ENCODE assay signal across 12 cellular contexts in genomic region chr9:114910541-114910940, GRCh38. TPM values are rescaled to one million over a fixed set of nuclear protein-coding genes. Genes with fewer than 3 reads are reported as not detected.
DNase-seq lines count a peak whose midpoint lies in the region; ATAC-seq lines count a peak whose summit lies in the region.
"Had no signal": no experiment of that assay in that cellular context is flagged by ENCODE, and none has a peak within 500 bp of the region (broad histone marks: within the 10 kb centered on the region; RNA-seq: fewer than 3 reads in every experiment).

No MANE protein-coding gene starts in this region.

- H3K9me3 ChIP-seq in aorta (ENCODE audit: control insufficient read depth, low read length): no peaks in the 10 kb centered on the region

- H3K36me3 ChIP-seq in aorta (ENCODE audit: control insufficient read depth in 1 of 2, insufficient read depth in 2 of 2, low read length in 1 of 2): no peaks in the 10 kb centered on the region
- H3K36me3 ChIP-seq: WERI-Rb-1 had no signal

- CTCF ChIA-PET in activated naive CD4-positive, alpha-beta T cell treated with anti-CD3 and anti-CD28 coated beads, Interleukin-2, amount 10 ng/mL, durations not matched to agents 7 days and 5 days (lab: Charles Lee): interaction anchor here (0.7 to 9.5 kb wide), 17 partner anchors 9 to 249 kb away, joined by 3 to 213 read pairs (median 3); partner anchors contain the start of genes TEX48 and TNFSF8

- H3K4me1 Mint-ChIP-seq in activated naive CD4-positive, alpha-beta T cell treated with anti-CD3 and anti-CD28 coated beads, Interleukin-2, amount 10 ng/mL, durations not matched to agents 7 days and 5 days: peaks cover 93% of the 10 kb centered on the region
- peaks cover 54% of the 10 kb centered on the region for H3K4me1 Mint-ChIP-seq in stimulated activated effector memory CD8-positive, alpha-beta T cell treated with anti-CD3 and anti-CD28 coated beads, Interleukin-12 subunit alpha, Interleukin-12 subunit beta, amount 100 ng/mL, for 72 hours

- no peaks in the 10 kb centered on the region for H3K9me3 Mint-ChIP-seq in activated naive CD4-positive, alpha-beta T cell treated with anti-CD3 and anti-CD28 coated beads, Interleukin-2, amount 10 ng/mL, durations not matched to agents 7 days and 5 days
- no peaks in the 10 kb centered on the region for H3K9me3 Mint-ChIP-seq in activated naive CD4-positive, alpha-beta T cell treated with anti-CD3 and anti-CD28 coated beads, Interleukin-2, amount 50 U/mL, for 72 hours
- H3K9me3 Mint-ChIP-seq in stimulated activated effector memory CD8-positive, alpha-beta T cell treated with anti-CD3 and anti-CD28 coated beads, Interleukin-12 subunit alpha, Interleukin-12 subunit beta, amount 100 ng/mL, for 72 hours: no peaks in the 10 kb centered on the region

- intact Hi-C loops in aorta (cut with DNase I): loop anchor here (2.0 to 5.0 kb wide), 5 partner anchors 102 to 228 kb away; partner anchors contain the start of gene TEX48 (in 1 of the 2)

- no peak overlapping the region for H3K27ac ChIP-seq in aorta (ENCODE audit: low read depth in 1 of 2, low read length in 2 of 2)
- H3K27ac ChIP-seq: PC-9, WERI-Rb-1 had no signal

- H3K4me3 Mint-ChIP-seq in activated naive CD4-positive, alpha-beta T cell treated with anti-CD3 and anti-CD28 coated beads, Interleukin-2, amount 10 ng/mL, durations not matched to agents 7 days and 5 days: no peak overlapping the region
- H3K4me3 Mint-ChIP-seq in stimulated activated effector memory CD8-positive, alpha-beta T cell treated with anti-CD3 and anti-CD28 coated beads, Interleukin-12 subunit alpha, Interleukin-12 subunit beta, amount 100 ng/mL, for 72 hours: no peak overlapping the region

- H3K27me3 Mint-ChIP-seq in activated naive CD4-positive, alpha-beta T cell treated with anti-CD3 and anti-CD28 coated beads, Interleukin-2, amount 10 ng/mL, durations not matched to agents 7 days and 5 days: no peaks in the 10 kb centered on the region

- peak overlapping the region; percentile 97 for H3K27ac Mint-ChIP-seq in activated naive CD4-positive, alpha-beta T cell treated with anti-CD3 and anti-CD28 coated beads, Interleukin-2, amount 10 ng/mL, durations not matched to agents 7 days and 5 days
- H3K27ac Mint-ChIP-seq in activated naive CD4-positive, alpha-beta T cell treated with anti-CD3 and anti-CD28 coated beads, Interleukin-2, amount 50 U/mL, for 72 hours: peak overlapping the region; percentile 1 to 99
- peak overlapping the region; percentile 97 for H3K27ac Mint-ChIP-seq in stimulated activated effector memory CD8-positive, alpha-beta T cell treated with anti-CD3 and anti-CD28 coated beads, Interleukin-12 subunit alpha, Interleukin-12 subunit beta, amount 100 ng/mL, for 72 hours

- no peaks in the 10 kb centered on the region for H3K27me3 ChIP-seq in aorta (ENCODE audit: control insufficient read depth in 1 of 2, insufficient read depth in 2 of 2, low read length in 1 of 2)

- no peak for ATAC-seq in activated naive CD4-positive, alpha-beta T cell treated with anti-CD3 and anti-CD28 coated beads, Interleukin-2, amount 50 U/mL, for 72 hours
- no peak for ATAC-seq in stimulated activated effector memory CD8-positive, alpha-beta T cell treated with anti-CD3 and anti-CD28 coated beads, Interleukin-12 subunit alpha, Interleukin-12 subunit beta, amount 100 ng/mL, for 72 hours
- ATAC-seq in GM19351 (IDR thresholded peaks at IDR 0.05; ENCODE audit: unreplicated experiment): no peak
- no peak for ATAC-seq in HG03175 (IDR thresholded peaks at IDR 0.05; ENCODE audit: unreplicated experiment)
- no peak for ATAC-seq in aorta (ENCODE audit: low FRiP score)

- no peak for DNase-seq in activated naive CD4-positive, alpha-beta T cell treated with anti-CD3 and anti-CD28 coated beads, Interleukin-2, amount 10 ng/mL, durations not matched to agents 7 days and 5 days
- DNase-seq in activated naive CD4-positive, alpha-beta T cell (lab: John Stamatoyannopoulos, UW): no peak
- DNase-seq in NCI-H2171 treated with DMSO at 0.1 percent for 48 hours (lab: John Stamatoyannopoulos, UW): peak; percentile 95
- no peak for DNase-seq in activated naive CD4-positive, alpha-beta T cell treated with anti-CD3 and anti-CD28 coated beads, Interleukin-2, amount 50 U/mL, for 72 hours (ENCODE audit: low spot score in 2 of 2)
- no peak for DNase-seq in stimulated activated effector memory CD8-positive, alpha-beta T cell treated with anti-CD3 and anti-CD28 coated beads, Interleukin-12 subunit alpha, Interleukin-12 subunit beta, amount 100 ng/mL, for 72 hours (ENCODE audit: low spot score in 2 of 2)
- no peak for DNase-seq in aorta
- DNase-seq: activated gamma-delta T cell treated with Interleukin-2 at 50 U/mL for 16 hours had no signal

- H3K4me3 ChIP-seq in aorta (ENCODE audit: low read length in 2 of 2): no peak overlapping the region
- H3K4me3 ChIP-seq: PC-9 had no signal

- H3K4me1 ChIP-seq in aorta (ENCODE audit: control insufficient read depth in 1 of 2, insufficient read depth in 2 of 2, low read length in 2 of 2): no peaks in the 10 kb centered on the region

- peaks cover 90% of the 10 kb centered on the region for H3K36me3 Mint-ChIP-seq in activated naive CD4-positive, alpha-beta T cell treated with anti-CD3 and anti-CD28 coated beads, Interleukin-2, amount 10 ng/mL, durations not matched to agents 7 days and 5 days
- peaks cover 50 to 75% of the 10 kb centered on the region in 2 donors for H3K36me3 Mint-ChIP-seq in activated naive CD4-positive, alpha-beta T cell treated with anti-CD3 and anti-CD28 coated beads, Interleukin-2, amount 50 U/mL, for 72 hours
- peaks cover 17% of the 10 kb centered on the region for H3K36me3 Mint-ChIP-seq in stimulated activated effector memory CD8-positive, alpha-beta T cell treated with anti-CD3 and anti-CD28 coated beads, Interleukin-12 subunit alpha, Interleukin-12 subunit beta, amount 100 ng/mL, for 72 hours

- WGBS in aorta, 2 donors: 81 to 85% methylated on average over 4 of the region's 4 CpGs

RNA-seq across cellular contexts. Expression of gene TNFSF8, which starts 19.9 kb away (rescaled TPM):
- 10 to 100 TPM; 11.0 to 26.9 TPM for total RNA-seq in activated naive CD4-positive, alpha-beta T cell treated with anti-CD3 and anti-CD28 coated beads, Interleukin-2, amount 50 U/mL, for 72 hours
- total RNA-seq in aorta: 1 to 10 TPM; 3.7 to 5.8 TPM
- polyA plus RNA-seq in aorta: 1 to 10 TPM in 1 of 2 donors, under 1 TPM in 1; 0.54 to 2.3 TPM
- total RNA-seq: dermis blood vessel endothelial cell, PC-9 had no signal
